ENCODE assay signal across 24 cellular contexts in genomic region chr22:35684732-35685131, GRCh38. TPM values are rescaled to one million over a fixed set of nuclear protein-coding genes. Genes with fewer than 3 reads are reported as not detected.
"Had no signal": no experiment of that assay in that cellular context is flagged by ENCODE, and none has a peak within 500 bp of the region (broad histone marks: within the 10 kb centered on the region; RNA-seq: fewer than 3 reads in every experiment).

No MANE protein-coding gene starts in this region.

- H3K4me1 ChIP-seq: adrenal gland, body of pancreas, breast epithelium, SJCRH30 had no signal

- DNase-seq: activated CD4-positive, alpha-beta memory T cell treated with anti-CD3 and anti-CD28 coated beads for 36 hours; activated CD4-positive, alpha-beta T cell treated with anti-CD3 and anti-CD28 coated beads, Interleukin-2, amount 10 ng/mL, durations not matched to agents 7 days and 5 days; activated CD8-positive, alpha-beta memory T cell treated with anti-CD3 and anti-CD28 coated beads, Interleukin-2, amount 50 U/mL, for 4 hours; activated gamma-delta T cell treated with Interleukin-2 at 50 U/mL for 16 hours; activated naive CD4-positive, alpha-beta T cell treated with anti-CD3 and anti-CD28 coated beads for 36 hours; activated T-cell treated with anti-CD3 and anti-CD28 coated beads for 4 hours; activated T-cell treated with anti-CD3 and anti-CD28 coated beads, Interleukin-2, amount 50 U/mL, for 4 hours; Kasumi-1; KG1; MG63; NCI-H1048; NCI-H1105 treated with DMSO at 0.1 percent for 48 hours; NCI-H1436; NCI-H2081 treated with DMSO at 0.1 percent for 48 hours; NCI-H226 had no signal

- H3K36me3 ChIP-seq: adrenal gland, breast epithelium, MG63, SJCRH30 had no signal

- H3K9me3 ChIP-seq: adrenal gland, body of pancreas, MG63, SJCRH30 had no signal

- H3K27me3 ChIP-seq: adrenal gland, body of pancreas, breast epithelium, MG63, SJCRH30 had no signal

- ATAC-seq: activated naive CD4-positive, alpha-beta T cell treated with anti-CD3 and anti-CD28 coated beads, Interleukin-2, amount 50 U/mL, for 72 hours; activated T-cell treated with anti-CD3 and anti-CD28 coated beads, Interleukin-2, amount 50 U/mL, for 4 hours; body of pancreas had no signal

- H3K27ac ChIP-seq: adrenal gland, body of pancreas, breast epithelium, SJCRH30, SK-N-MC had no signal

- H3K4me3 ChIP-seq: adrenal gland, body of pancreas, breast epithelium, MG63, SJCRH30, SK-N-MC had no signal

RNA-seq across cellular contexts. Expression of gene APOL5, which starts 32.9 kb away (rescaled TPM):
- total RNA-seq: activated CD4-positive, alpha-beta memory T cell treated with anti-CD3 and anti-CD28 coated beads for 36 hours; activated CD4-positive, alpha-beta T cell treated with anti-CD3 and anti-CD28 coated beads, Interleukin-2, amount 10 ng/mL, durations not matched to agents 7 days and 5 days; activated naive CD4-positive, alpha-beta T cell treated with anti-CD3 and anti-CD28 coated beads for 36 hours; activated naive CD4-positive, alpha-beta T cell treated with anti-CD3 and anti-CD28 coated beads, Interleukin-2, amount 50 U/mL, for 72 hours; activated T-cell treated with anti-CD3 and anti-CD28 coated beads, Interleukin-2, amount 50 U/mL, for 4 hours; activated T-helper 1 cell treated with anti-CD3 and anti-CD28 coated beads, Interleukin-12 subunit alpha, Interleukin-12 subunit beta, Interleukin-2, Interleukin-4 antibody, amounts not matched to agents 30 ng/mL and 10 ng/mL and 1 ng/mL, durations not matched to agents 14 hours and 24 hours and 36 hours; adrenal gland; astrocyte; body of pancreas; breast epithelium; cardiac septum; SJCRH30 had no signal
- polyA plus RNA-seq: adrenal gland had no signal
